Comparison of ENCODE assay signal across 8 cellular contexts in genomic region chr4:15779789-15780188, GRCh38. TPM values are rescaled to one million over a fixed set of nuclear protein-coding genes. Genes with fewer than 3 reads are reported as not detected.
DNase-seq lines count a peak whose midpoint lies in the region; ATAC-seq and TF ChIP-seq lines count a peak whose summit lies in the region.

No MANE protein-coding gene starts in this region.

- no peaks in the 10 kb centered on the region for H3K27me3 Mint-ChIP-seq in activated CD4-positive, alpha-beta T cell treated with anti-CD3 and anti-CD28 coated beads, Interleukin-2, amount 10 ng/mL, durations not matched to agents 24 days and 14 days
- peaks cover 19% of the 10 kb centered on the region for H3K27me3 Mint-ChIP-seq in activated CD4-positive, alpha-beta memory T cell treated with anti-CD3 and anti-CD28 coated beads for 36 hours
- peaks cover 13% of the 10 kb centered on the region for H3K27me3 Mint-ChIP-seq in stimulated activated naive CD8-positive, alpha-beta T cell treated with anti-CD3 and anti-CD28 coated beads, Interleukin-15, amount 100 ng/mL, for 72 hours

- H3K27ac ChIP-seq in iPS-18a (ENCODE audit: low read length): no peak overlapping the region
- H3K27ac ChIP-seq in thyroid gland: peak overlapping the region in 1 of 3 donors; percentile 66

- H3K9ac ChIP-seq in iPS-18a (ENCODE audit: low read length): no peak overlapping the region

- H3K36me3 Mint-ChIP-seq in activated CD4-positive, alpha-beta T cell treated with anti-CD3 and anti-CD28 coated beads, Interleukin-2, amount 10 ng/mL, durations not matched to agents 24 days and 14 days (ENCODE audit: low read depth): peaks cover 57% of the 10 kb centered on the region
- H3K36me3 Mint-ChIP-seq in activated CD4-positive, alpha-beta memory T cell treated with anti-CD3 and anti-CD28 coated beads for 36 hours: peaks cover 6% of the 10 kb centered on the region

- H3K9me3 ChIP-seq in iPS-18a (ENCODE audit: control insufficient read depth, low read depth, low read length): no peaks in the 10 kb centered on the region
- no peaks in the 10 kb centered on the region for H3K9me3 ChIP-seq in thyroid gland

- H3K4me1 ChIP-seq in iPS-18a (ENCODE audit: control insufficient read depth, low read depth, low read length): peaks cover 7% of the 10 kb centered on the region
- peaks cover 4 to 8% of the 10 kb centered on the region in 2 donors for H3K4me1 ChIP-seq in thyroid gland

- CTCF ChIA-PET in activated CD4-positive, alpha-beta memory T cell treated with anti-CD3 and anti-CD28 coated beads for 36 hours (lab: Charles Lee): interaction anchor here (0.7 to 3.9 kb wide), 10 partner anchors 9 to 162 kb away, joined by 3 to 30 read pairs (median 4); no protein-coding TSS in a partner anchor

- peaks cover 71% of the 10 kb centered on the region for H3K4me1 Mint-ChIP-seq in activated CD4-positive, alpha-beta T cell treated with anti-CD3 and anti-CD28 coated beads, Interleukin-2, amount 10 ng/mL, durations not matched to agents 24 days and 14 days
- H3K4me1 Mint-ChIP-seq in activated CD4-positive, alpha-beta memory T cell treated with anti-CD3 and anti-CD28 coated beads for 36 hours (ENCODE audit: low read depth): peaks cover 45% of the 10 kb centered on the region
- H3K4me1 Mint-ChIP-seq in stimulated activated naive CD8-positive, alpha-beta T cell treated with anti-CD3 and anti-CD28 coated beads, Interleukin-15, amount 100 ng/mL, for 72 hours: peaks cover 76% of the 10 kb centered on the region

- H3K9me3 Mint-ChIP-seq in activated CD4-positive, alpha-beta T cell treated with anti-CD3 and anti-CD28 coated beads, Interleukin-2, amount 10 ng/mL, durations not matched to agents 24 days and 14 days: no peaks in the 10 kb centered on the region
- H3K9me3 Mint-ChIP-seq in activated CD4-positive, alpha-beta memory T cell treated with anti-CD3 and anti-CD28 coated beads for 36 hours: no peaks in the 10 kb centered on the region
- H3K9me3 Mint-ChIP-seq in stimulated activated naive CD8-positive, alpha-beta T cell treated with anti-CD3 and anti-CD28 coated beads, Interleukin-15, amount 100 ng/mL, for 72 hours: no peaks in the 10 kb centered on the region

- intact Hi-C loops in activated CD4-positive, alpha-beta T cell treated with anti-CD3 and anti-CD28 coated beads, Interleukin-2, amount 10 ng/mL, durations not matched to agents 24 days and 14 days (cut with micrococcal nuclease): loop anchor here (1.0 to 10.0 kb wide), 11 partner anchors 8 to 1555 kb away; partner anchors contain the start of genes CPEB2, FAM200B, FBXL5 and TAPT1
- intact Hi-C loops in activated CD4-positive, alpha-beta memory T cell treated with anti-CD3 and anti-CD28 coated beads for 36 hours (cut with micrococcal nuclease): loop anchor here (1.0 to 10.0 kb wide), 7 partner anchors 8 to 1555 kb away; partner anchors contain the start of genes C1QTNF7 and FBXL5
- intact Hi-C loops in thyroid gland (cut with DNase I): no loop called here

- peak overlapping the region; percentile 91 for H3K27ac Mint-ChIP-seq in activated CD4-positive, alpha-beta T cell treated with anti-CD3 and anti-CD28 coated beads, Interleukin-2, amount 10 ng/mL, durations not matched to agents 24 days and 14 days
- peak overlapping the region; percentile 52 for H3K27ac Mint-ChIP-seq in activated CD4-positive, alpha-beta memory T cell treated with anti-CD3 and anti-CD28 coated beads for 36 hours
- peak overlapping the region; percentile 28 to 75 for H3K27ac Mint-ChIP-seq in stimulated activated naive CD8-positive, alpha-beta T cell treated with anti-CD3 and anti-CD28 coated beads, Interleukin-15, amount 100 ng/mL, for 72 hours

- H3K27me3 ChIP-seq in iPS-18a (ENCODE audit: control insufficient read depth, insufficient read depth, low read length) (peaks cover 40% of the 10 kb centered on the region), thyroid gland (no peaks in the 10 kb centered on the region)

- H3K36me3 ChIP-seq in iPS-18a (ENCODE audit: control insufficient read depth, low read depth, low read length) (no peaks in the 10 kb centered on the region), thyroid gland (no peaks in the 10 kb centered on the region)

- peak overlapping the region; percentile 94 for H3K4me3 Mint-ChIP-seq in activated CD4-positive, alpha-beta T cell treated with anti-CD3 and anti-CD28 coated beads, Interleukin-2, amount 10 ng/mL, durations not matched to agents 24 days and 14 days
- peak overlapping the region; percentile 74 for H3K4me3 Mint-ChIP-seq in activated CD4-positive, alpha-beta memory T cell treated with anti-CD3 and anti-CD28 coated beads for 36 hours
- H3K4me3 Mint-ChIP-seq in stimulated activated naive CD8-positive, alpha-beta T cell treated with anti-CD3 and anti-CD28 coated beads, Interleukin-15, amount 100 ng/mL, for 72 hours: peak overlapping the region; percentile 97

- ATAC-seq in stimulated activated naive CD8-positive, alpha-beta T cell treated with anti-CD3 and anti-CD28 coated beads, Interleukin-15, amount 100 ng/mL, for 72 hours: no peak
- no peak for ATAC-seq in HG03280 (IDR thresholded peaks at IDR 0.05; ENCODE audit: unreplicated experiment)

- no peak for TF ChIP-seq POLR2A in thyroid gland (IDR thresholded peaks at IDR 0.05)

- POLR2A ChIA-PET in activated CD4-positive, alpha-beta memory T cell treated with anti-CD3 and anti-CD28 coated beads for 36 hours (lab: Charles Lee): interaction anchor here (0.7 to 1.4 kb wide), 3 partner anchors 9 to 228 kb away, joined by 3 to 5 read pairs (median 3); no protein-coding TSS in a partner anchor

- peak overlapping the region; percentile 73 for H3K4me3 ChIP-seq in iPS-18a (ENCODE audit: low read length)
- no peak overlapping the region for H3K4me3 ChIP-seq in thyroid gland (replicated peaks in 1 of 3)

- TF ChIP-seq CTCF in thyroid gland (IDR thresholded peaks at IDR 0.05): no peak
- TF ChIP-seq CTCF in GM10266 (IDR thresholded peaks at IDR 0.05; ENCODE audit: control insufficient read depth, insufficient read depth, low read depth, missing control alignments): no peak

- DNase-seq in activated CD4-positive, alpha-beta T cell treated with anti-CD3 and anti-CD28 coated beads, Interleukin-2, amount 10 ng/mL, durations not matched to agents 24 days and 14 days: no peak
- no peak for DNase-seq in activated CD4-positive, alpha-beta T cell treated with anti-CD3 and anti-CD28 coated beads, Interleukin-2, amount 50 U/mL, for 1 hour
- DNase-seq in activated CD4-positive, alpha-beta memory T cell treated with anti-CD3 and anti-CD28 coated beads for 36 hours: no peak
- DNase-seq in stimulated activated naive CD8-positive, alpha-beta T cell treated with anti-CD3 and anti-CD28 coated beads, Interleukin-15, amount 100 ng/mL, for 72 hours: no peak
- DNase-seq in thyroid gland (no peak), GM10266 (ENCODE audit: extremely low spot score) (no peak)

- 93 to 95% methylated on average over 1 of the region's 1 CpG for WGBS in thyroid gland, 2 donors

RNA-seq across cellular contexts. Expression of gene CD38, which starts 1.7 kb away (rescaled TPM):
- 89.6 and 103 TPM in 2 replicates for total RNA-seq in activated CD4-positive, alpha-beta T cell treated with anti-CD3 and anti-CD28 coated beads, Interleukin-2, amount 10 ng/mL, durations not matched to agents 24 days and 14 days
- 10 to 100 TPM; 11.6 to 12.0 TPM for total RNA-seq in activated CD4-positive, alpha-beta memory T cell treated with anti-CD3 and anti-CD28 coated beads for 36 hours
- 10 to 100 TPM in 2 of 4 donors, 1 to 10 TPM in 2; 3.7 to 13.3 (median 9.5) TPM for total RNA-seq in thyroid gland
